16 cellular contexts compared by ENCODE assay signal in the genomic region with DNA sequence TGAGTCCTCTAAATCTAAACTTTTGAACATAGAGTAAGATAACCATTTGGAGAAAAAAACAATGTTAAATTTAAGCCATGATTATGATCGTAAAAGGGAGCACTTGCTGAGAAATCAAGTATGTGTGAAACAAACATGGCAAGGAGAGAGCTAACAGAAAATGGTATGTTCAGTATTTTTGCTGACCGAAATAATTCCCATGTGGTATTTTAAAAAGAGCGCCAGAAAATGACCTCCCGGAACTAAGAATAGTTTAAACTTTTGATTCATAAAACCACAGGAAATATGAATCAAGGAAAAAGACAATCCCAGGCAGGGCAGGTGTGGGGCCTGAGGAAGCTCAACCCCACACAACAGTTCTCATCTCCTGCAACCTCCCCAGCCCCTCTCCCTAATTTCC.
DNase-seq lines count a peak whose midpoint lies in the region; ATAC-seq and TF ChIP-seq lines count a peak whose summit lies in the region.
"Had no signal": no experiment of that assay in that cellular context is flagged by ENCODE, and none has a peak within 500 bp of the region (broad histone marks: within the 10 kb centered on the region; RNA-seq: fewer than 3 reads in every experiment).

No MANE protein-coding gene starts in this region.

- peaks cover 8% of the 10 kb centered on the region for H3K36me3 Mint-ChIP-seq in activated naive CD4-positive, alpha-beta T cell treated with anti-CD3 and anti-CD28 coated beads, Interleukin-2, amount 50 U/mL, for 24 hours
- no peaks in the 10 kb centered on the region for H3K36me3 Mint-ChIP-seq in activated naive CD4-positive, alpha-beta T cell treated with anti-CD3 and anti-CD28 coated beads for 36 hours (ENCODE audit: low read depth)
- peaks cover 30% of the 10 kb centered on the region for H3K36me3 Mint-ChIP-seq in activated naive CD8-positive, alpha-beta T cell treated with anti-CD3 and anti-CD28 coated beads, Interleukin-2, amount 10 ng/mL, durations not matched to agents 7 days and 5 days

- intact Hi-C loops in activated naive CD4-positive, alpha-beta T cell treated with anti-CD3 and anti-CD28 coated beads for 36 hours (cut with micrococcal nuclease), result no loop called here
- intact Hi-C loops in head of caudate nucleus (cut with DNase I), result no loop called here

- H3K36me3 ChIP-seq in tibial nerve, result no peaks in the 10 kb centered on the region

- DNase-seq in activated naive CD4-positive, alpha-beta T cell treated with anti-CD3 and anti-CD28 coated beads for 36 hours, result no peak
- no peak for DNase-seq in activated naive CD8-positive, alpha-beta T cell treated with anti-CD3 and anti-CD28 coated beads, Interleukin-2, amount 10 ng/mL, durations not matched to agents 7 days and 5 days
- DNase-seq in fibroblast of pulmonary artery (ENCODE audit: low read depth) (peak; percentile 9), tibial nerve (ENCODE audit: low spot score in 2 of 2) (no peak), DMS 273 (lab: John Stamatoyannopoulos, UW; ENCODE audit: unreplicated experiment) (no peak), head of caudate nucleus (no peak)
- DNase-seq: activated T-cell treated with anti-CD3 and anti-CD28 coated beads, Interleukin-2, amount 50 U/mL, for 1 hour; anterior cingulate cortex; erythroblast; kidney glomerular epithelial cell; occipital lobe; Right ventricle myocardium superior had no signal

- no peak for ATAC-seq in activated naive CD8-positive, alpha-beta T cell treated with anti-CD3 and anti-CD28 coated beads, Interleukin-2, amount 10 ng/mL, durations not matched to agents 7 days and 5 days (ENCODE audit: low read depth)
- no peak for ATAC-seq in GM18870 (IDR thresholded peaks at IDR 0.05; ENCODE audit: unreplicated experiment)

- peak; percentile 12 to 22 for TF ChIP-seq EP300 in tibial nerve (IDR thresholded peaks at IDR 0.05)

- no peaks in the 10 kb centered on the region for H3K9me3 ChIP-seq in tibial nerve

- peaks cover 0 to 17% (median 5%) of the 10 kb centered on the region in 4 donors for H3K4me1 ChIP-seq in tibial nerve

- CTCF ChIA-PET in activated naive CD4-positive, alpha-beta T cell treated with anti-CD3 and anti-CD28 coated beads for 36 hours (lab: Charles Lee), result interaction anchor here (0.9 to 1.8 kb wide), 2 partner anchors 8 to 34 kb away, joined by 3 to 10 read pairs; no protein-coding TSS in a partner anchor

- H3K4me3 ChIP-seq in fibroblast of pulmonary artery (replicated peaks; ENCODE audit: low read depth, low read length) (no peak overlapping the region), tibial nerve (no peak overlapping the region)
- H3K4me3 ChIP-seq: hepatocyte had no signal

- no peak overlapping the region for H3K4me3 Mint-ChIP-seq in activated naive CD4-positive, alpha-beta T cell treated with anti-CD3 and anti-CD28 coated beads, Interleukin-2, amount 50 U/mL, for 24 hours
- no peak overlapping the region for H3K4me3 Mint-ChIP-seq in activated naive CD4-positive, alpha-beta T cell treated with anti-CD3 and anti-CD28 coated beads for 36 hours
- H3K4me3 Mint-ChIP-seq in activated naive CD8-positive, alpha-beta T cell treated with anti-CD3 and anti-CD28 coated beads, Interleukin-2, amount 10 ng/mL, durations not matched to agents 7 days and 5 days, result no peak overlapping the region

- WGBS in tibial nerve, 2 donors, result 47% methylated on average over 4 of the region's 4 CpGs

- TF ChIP-seq CTCF in fibroblast of pulmonary artery (IDR thresholded peaks at IDR 0.05; ENCODE audit: low read length, missing control alignments) (no peak), tibial nerve (IDR thresholded peaks at IDR 0.05) (no peak)

- no peaks in the 10 kb centered on the region for H3K27me3 Mint-ChIP-seq in activated naive CD4-positive, alpha-beta T cell treated with anti-CD3 and anti-CD28 coated beads, Interleukin-2, amount 50 U/mL, for 24 hours
- H3K27me3 Mint-ChIP-seq in activated naive CD4-positive, alpha-beta T cell treated with anti-CD3 and anti-CD28 coated beads for 36 hours (ENCODE audit: low read depth), result no peaks in the 10 kb centered on the region
- H3K27me3 Mint-ChIP-seq in activated naive CD8-positive, alpha-beta T cell treated with anti-CD3 and anti-CD28 coated beads, Interleukin-2, amount 10 ng/mL, durations not matched to agents 7 days and 5 days, result no peaks in the 10 kb centered on the region

- H3K27ac Mint-ChIP-seq in activated naive CD4-positive, alpha-beta T cell treated with anti-CD3 and anti-CD28 coated beads, Interleukin-2, amount 50 U/mL, for 24 hours, result peak overlapping the region; percentile 46
- H3K27ac Mint-ChIP-seq in activated naive CD4-positive, alpha-beta T cell treated with anti-CD3 and anti-CD28 coated beads for 36 hours, result no peak overlapping the region
- peak overlapping the region; percentile 43 for H3K27ac Mint-ChIP-seq in activated naive CD8-positive, alpha-beta T cell treated with anti-CD3 and anti-CD28 coated beads, Interleukin-2, amount 10 ng/mL, durations not matched to agents 7 days and 5 days

- no peak for TF ChIP-seq POLR2A in tibial nerve (IDR thresholded peaks at IDR 0.05)

- H3K9me3 Mint-ChIP-seq in activated naive CD4-positive, alpha-beta T cell treated with anti-CD3 and anti-CD28 coated beads, Interleukin-2, amount 50 U/mL, for 24 hours, result no peaks in the 10 kb centered on the region
- H3K9me3 Mint-ChIP-seq in activated naive CD4-positive, alpha-beta T cell treated with anti-CD3 and anti-CD28 coated beads for 36 hours, result no peaks in the 10 kb centered on the region
- no peaks in the 10 kb centered on the region for H3K9me3 Mint-ChIP-seq in activated naive CD8-positive, alpha-beta T cell treated with anti-CD3 and anti-CD28 coated beads, Interleukin-2, amount 10 ng/mL, durations not matched to agents 7 days and 5 days

- H3K4me1 Mint-ChIP-seq in activated naive CD4-positive, alpha-beta T cell treated with anti-CD3 and anti-CD28 coated beads, Interleukin-2, amount 50 U/mL, for 24 hours, result peaks cover 83% of the 10 kb centered on the region
- H3K4me1 Mint-ChIP-seq in activated naive CD4-positive, alpha-beta T cell treated with anti-CD3 and anti-CD28 coated beads for 36 hours (ENCODE audit: low read depth), result peaks cover 61% of the 10 kb centered on the region
- H3K4me1 Mint-ChIP-seq in activated naive CD8-positive, alpha-beta T cell treated with anti-CD3 and anti-CD28 coated beads, Interleukin-2, amount 10 ng/mL, durations not matched to agents 7 days and 5 days, result peaks cover 37% of the 10 kb centered on the region

- peak overlapping the region in 1 of 4 donors; percentile 22 for H3K27ac ChIP-seq in tibial nerve
- H3K27ac ChIP-seq: hepatocyte, HL-60 had no signal

- POLR2A ChIA-PET in activated naive CD8-positive, alpha-beta T cell treated with anti-CD3 and anti-CD28 coated beads, Interleukin-2, amount 10 ng/mL, durations not matched to agents 7 days and 5 days (lab: Charles Lee), result interaction anchor here (1.4 kb wide), 1 partner anchor 10 kb away, joined by 6 read pairs; no protein-coding TSS in a partner anchor

- H3K27me3 ChIP-seq in tibial nerve, result no peaks in the 10 kb centered on the region
- H3K27me3 ChIP-seq: hepatocyte had no signal
